In genomic region chr9:116152941-116153764, GRCh38 we compare ENCODE assay signal across 12 cellular contexts. TPM values are rescaled to one million over a fixed set of nuclear protein-coding genes. Genes with fewer than 3 reads are reported as not detected.
A peak's percentile ranks its signal among the peaks of the same experiment; 100 is the strongest.
DNase-seq lines count a peak whose midpoint lies in the region; ATAC-seq and TF ChIP-seq lines count a peak whose summit lies in the region.
"Had no signal": no experiment of that assay in that cellular context is flagged by ENCODE, and none has a peak within 500 bp of the region (broad histone marks: within the 10 kb centered on the region; RNA-seq: fewer than 3 reads in every experiment).

No MANE protein-coding gene starts in this region.

- 34 to 40% (median 38%) methylated on average over 9 of the region's 9 CpGs for WGBS in heart left ventricle, 4 donors
- WGBS in mesenchymal stem cell = 31% methylated on average over 3 of the region's 9 CpGs
- 35% methylated on average over 9 of the region's 9 CpGs for WGBS in urinary bladder

- H3K4me3 ChIP-seq in heart left ventricle = peak overlapping the region in 8 of 12 donors; percentile 43 to 75 (median 63)
- H3K4me3 ChIP-seq in mesenchymal stem cell (ENCODE audit: insufficient read depth in 1 of 2, low read depth in 1 of 2, low read length in 2 of 2) = peak overlapping the region in 1 of 2 experiments; percentile 79
- H3K4me3 ChIP-seq in urinary bladder (ENCODE audit: low read depth, low read length) = peak overlapping the region; percentile 74

- peak overlapping the region; percentile 98 for H3K27ac Mint-ChIP-seq in chondrocyte (ENCODE audit: unreplicated experiment)
- H3K27ac Mint-ChIP-seq: CD4-positive, alpha-beta memory T cell had no signal

- H3K9me3 ChIP-seq in heart left ventricle (no peaks in the 10 kb centered on the region), mesenchymal stem cell (ENCODE audit: control insufficient read depth, low read length) (no peaks in the 10 kb centered on the region)
- H3K9me3 ChIP-seq: pancreas had no signal

- intact Hi-C loops in heart left ventricle (cut with DNase I) (loop anchor here in 9 of 10 donors (2.0 to 10.0 kb wide), 16 partner anchors 162 to 561 kb away; no protein-coding TSS in a partner anchor), Right ventricle myocardium superior (cut with DNase I) (no loop called here)

- H2BK5ac ChIP-seq in mesenchymal stem cell (ENCODE audit: low read depth, low read length, poor library complexity, severe bottlenecking) = peak overlapping the region; percentile 89

- ATAC-seq in heart left ventricle (no peak), Right ventricle myocardium superior (ENCODE audit: poor library complexity) (no peak)

- DNase-seq in heart left ventricle (no peak), Right ventricle myocardium superior (no peak), chondrocyte (ENCODE audit: low spot score) (no peak), mesenchymal stem cell (peak; percentile 92), DMS114 treated with DMSO at 0.1 percent for 48 hours (lab: John Stamatoyannopoulos, UW; ENCODE audit: unreplicated experiment) (no peak), NCI-H526 treated with DMSO at 0.1 percent for 48 hours (lab: John Stamatoyannopoulos, UW) (no peak), KG1 (lab: John Stamatoyannopoulos, UW) (no peak)
- DNase-seq: caudate nucleus; CD4-positive, alpha-beta memory T cell had no signal

- H3K4ac ChIP-seq in mesenchymal stem cell (ENCODE audit: low read depth in 1 of 2, low read length in 2 of 2) = peak overlapping the region in 1 of 2 experiments; percentile 61

- no peaks in the 10 kb centered on the region for H3K27me3 Mint-ChIP-seq in chondrocyte (ENCODE audit: low read depth)

- peaks cover 3% of the 10 kb centered on the region for H3K36me3 Mint-ChIP-seq in chondrocyte (ENCODE audit: low read depth)
- H3K36me3 Mint-ChIP-seq: CD4-positive, alpha-beta memory T cell had no signal

- TF ChIP-seq POLR2A in heart left ventricle (IDR thresholded peaks at IDR 0.05) = no peak

- H3K4me1 Mint-ChIP-seq in chondrocyte (ENCODE audit: low read depth) = peaks cover 61% of the 10 kb centered on the region

- peak overlapping the region in 1 of 2 experiments; percentile 80 for H3K14ac ChIP-seq in mesenchymal stem cell (ENCODE audit: low read length in 2 of 2)

- peak overlapping the region; percentile 26 to 52 for H3K18ac ChIP-seq in mesenchymal stem cell (ENCODE audit: low read depth in 1 of 2, low read length in 2 of 2)

- no peak for TF ChIP-seq CTCF in heart left ventricle (IDR thresholded peaks at IDR 0.05)
- no peak for TF ChIP-seq CTCF in chondrocyte (IDR thresholded peaks at IDR 0.05)

- peak overlapping the region; percentile 44 for H2AK5ac ChIP-seq in mesenchymal stem cell (ENCODE audit: low read length, severe bottlenecking)

- H4K91ac ChIP-seq in mesenchymal stem cell (ENCODE audit: low read length) = no peak overlapping the region

- H2BK12ac ChIP-seq in mesenchymal stem cell (ENCODE audit: low read length in 2 of 2) = no peak overlapping the region

- H2AFZ ChIP-seq in mesenchymal stem cell (ENCODE audit: low read depth, low read length) = no peak overlapping the region

- H2BK120ac ChIP-seq in mesenchymal stem cell (ENCODE audit: low read depth, low read length) = no peak overlapping the region

- no peaks in the 10 kb centered on the region for H3K9me3 Mint-ChIP-seq in chondrocyte (ENCODE audit: low read depth)

- H3K4me3 Mint-ChIP-seq in chondrocyte (ENCODE audit: unreplicated experiment) = peak overlapping the region; percentile 89

- no peak overlapping the region for H2BK15ac ChIP-seq in mesenchymal stem cell (ENCODE audit: low read depth, poor library complexity, severe bottlenecking)

- H3K27me3 ChIP-seq in heart left ventricle (peaks cover 0 to 52% (median 4%) of the 10 kb centered on the region in 9 donors), mesenchymal stem cell (ENCODE audit: control insufficient read depth in 1 of 2, insufficient read depth in 1 of 2, low read length in 2 of 2) (no peaks in the 10 kb centered on the region)

- H3K79me1 ChIP-seq in mesenchymal stem cell (replicated peaks; ENCODE audit: low read length, poor library complexity, severe bottlenecking) = no peaks in the 10 kb centered on the region

- H4K8ac ChIP-seq in mesenchymal stem cell (ENCODE audit: low read length) = no peak overlapping the region

- peak overlapping the region; percentile 95 for H3K9ac ChIP-seq in mesenchymal stem cell (ENCODE audit: low read length)

- peak overlapping the region in 10 of 12 donors; percentile 18 to 62 (median 55) for H3K27ac ChIP-seq in heart left ventricle
- H3K27ac ChIP-seq in mesenchymal stem cell (ENCODE audit: low read length, poor library complexity, severe bottlenecking) = peak overlapping the region; percentile 96
- H3K27ac ChIP-seq in urinary bladder (ENCODE audit: low read depth) = peak overlapping the region; percentile 40
- H3K27ac ChIP-seq: pancreas had no signal

- no peak overlapping the region for H3K23ac ChIP-seq in mesenchymal stem cell (ENCODE audit: low read length in 2 of 2)

- H3K4me2 ChIP-seq in mesenchymal stem cell (ENCODE audit: low read length, poor library complexity, severe bottlenecking) = peak overlapping the region; percentile 17

- H3K4me1 ChIP-seq in heart left ventricle (peaks cover 0 to 36% (median 6%) of the 10 kb centered on the region in 12 donors), mesenchymal stem cell (ENCODE audit: control insufficient read depth, insufficient read depth, low read depth, low read length) (peaks cover 15% of the 10 kb centered on the region), urinary bladder (ENCODE audit: insufficient read depth) (no peaks in the 10 kb centered on the region)

- no peaks in the 10 kb centered on the region for H3K36me3 ChIP-seq in heart left ventricle
- no peaks in the 10 kb centered on the region for H3K36me3 ChIP-seq in mesenchymal stem cell (ENCODE audit: control insufficient read depth in 1 of 2, insufficient read depth in 2 of 2, low read depth in 1 of 2, low read length in 2 of 2)
- H3K36me3 ChIP-seq in urinary bladder (ENCODE audit: insufficient read depth) = no peaks in the 10 kb centered on the region
- H3K36me3 ChIP-seq: pancreas had no signal

RNA-seq across cellular contexts. Expression of gene PAPPA, which starts 0.4 kb away (rescaled TPM):
- total RNA-seq in heart left ventricle = 1 to 10 TPM in 7 of 9 donors, under 1 TPM in 2; 0.65 to 8.5 (median 2.1) TPM
- polyA plus RNA-seq in heart left ventricle = 1 to 10 TPM in 1 of 2 donors, under 1 TPM in 1; 0.23 to 2.5 TPM
- total RNA-seq in Right ventricle myocardium superior = 1.2 TPM
- 143 to 222 TPM (median 219 TPM) in 3 replicates for total RNA-seq in chondrocyte
- polyA plus RNA-seq in mesenchymal stem cell (2013, experiment 1 of 2) = 90.6 TPM
- 85.6 TPM for polyA plus RNA-seq in mesenchymal stem cell (2013, experiment 2 of 2)
- total RNA-seq in urinary bladder = 5.9 TPM
- 4.2 TPM for polyA plus RNA-seq in urinary bladder
- total RNA-seq: CD4-positive, alpha-beta memory T cell; T-helper 2 cell treated with Interferon-gamma antibody and Interleukin-4, amounts not matched to agents 100 ng/mL and 5 ng/mL, for 36 hours had no signal
- polyA plus RNA-seq: CD4-positive, alpha-beta memory T cell had no signal

Comparison
In these comparisons a context has a peak if more than half of its experiments do, and no peak if none do; other contexts are left out.
1. H3K27ac ChIP-seq: peak in every context shown above with its lines; median percentile 96 in mesenchymal stem cell; 55 in heart left ventricle; 40 in urinary bladder.
2. RNA of gene PAPPA, which starts 0.4 kb away (total RNA-seq): 143 to 222 TPM in chondrocyte; 5.9 TPM in urinary bladder (single experiment), 0.65 to 8.5 TPM in heart left ventricle and 1.2 TPM in Right ventricle myocardium superior (single experiment); every median in the first group is over 10 times any median in the second.